Comparison of ENCODE assay signal across 1 cellular context in the genomic region with DNA sequence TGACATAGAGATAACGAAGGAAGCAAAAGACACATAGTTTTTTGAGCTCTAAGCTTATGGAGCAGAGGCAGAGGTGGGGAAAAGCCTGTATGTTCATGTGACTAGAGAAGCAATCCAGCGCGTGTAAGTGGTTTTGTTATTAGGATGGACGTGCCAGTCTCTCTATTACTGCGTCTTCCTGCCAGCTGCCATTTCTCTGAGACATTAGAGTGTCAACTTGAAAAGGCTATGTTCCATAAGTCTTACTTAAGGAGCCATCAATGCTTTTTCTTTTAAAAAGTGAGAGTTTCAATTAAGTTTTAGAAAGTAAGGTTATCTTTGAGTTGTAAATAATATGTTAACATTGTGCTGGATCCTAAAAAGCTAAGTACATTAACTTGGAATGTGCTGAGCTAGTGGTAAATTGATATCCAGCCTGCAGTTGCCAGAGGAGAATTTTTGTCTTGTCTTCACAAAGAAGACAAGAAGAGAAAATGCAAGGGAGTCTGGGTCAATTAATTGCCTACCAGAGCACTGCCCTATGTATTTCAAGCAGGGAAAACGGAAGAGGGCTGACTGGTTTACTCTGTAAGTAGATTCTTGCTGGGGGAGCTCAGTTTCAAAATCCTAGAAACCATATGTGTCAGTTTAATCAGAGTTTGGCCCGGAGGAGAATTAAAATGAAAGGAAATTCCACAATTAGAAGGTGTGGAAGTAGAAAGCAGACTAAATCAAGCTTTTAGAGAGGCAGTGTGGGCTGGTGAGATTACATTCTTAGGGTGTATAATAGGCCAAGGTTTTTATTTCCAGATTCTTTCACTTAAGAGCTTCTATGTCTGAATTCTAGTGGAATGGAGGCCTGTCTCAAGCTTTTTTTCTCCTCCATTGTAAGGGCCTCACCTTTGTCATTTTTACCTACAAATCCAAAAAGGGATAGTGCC.
TF ChIP-seq lines count a peak whose summit lies in the region.

No MANE protein-coding gene starts in this region.

TF ChIP-seq in SK-N-SH, 30 proteins besides CTCF, POLR2A, EP300 and RAD21 (continued from another document):
- TF ChIP-seq, protein P1, sequence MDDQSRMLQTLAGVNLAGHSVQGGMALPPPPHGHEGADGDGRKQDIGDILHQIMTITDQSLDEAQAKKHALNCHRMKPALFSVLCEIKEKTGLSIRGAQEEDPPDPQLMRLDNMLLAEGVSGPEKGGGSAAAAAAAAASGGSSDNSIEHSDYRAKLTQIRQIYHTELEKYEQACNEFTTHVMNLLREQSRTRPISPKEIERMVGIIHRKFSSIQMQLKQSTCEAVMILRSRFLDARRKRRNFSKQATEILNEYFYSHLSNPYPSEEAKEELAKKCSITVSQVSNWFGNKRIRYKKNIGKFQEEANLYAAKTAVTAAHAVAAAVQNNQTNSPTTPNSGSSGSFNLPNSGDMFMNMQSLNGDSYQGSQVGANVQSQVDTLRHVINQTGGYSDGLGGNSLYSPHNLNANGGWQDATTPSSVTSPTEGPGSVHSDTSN (IDR thresholded peaks at IDR 0.05) = no peak
- TF ChIP-seq, protein P2, sequence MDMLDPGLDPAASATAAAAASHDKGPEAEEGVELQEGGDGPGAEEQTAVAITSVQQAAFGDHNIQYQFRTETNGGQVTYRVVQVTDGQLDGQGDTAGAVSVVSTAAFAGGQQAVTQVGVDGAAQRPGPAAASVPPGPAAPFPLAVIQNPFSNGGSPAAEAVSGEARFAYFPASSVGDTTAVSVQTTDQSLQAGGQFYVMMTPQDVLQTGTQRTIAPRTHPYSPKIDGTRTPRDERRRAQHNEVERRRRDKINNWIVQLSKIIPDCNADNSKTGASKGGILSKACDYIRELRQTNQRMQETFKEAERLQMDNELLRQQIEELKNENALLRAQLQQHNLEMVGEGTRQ (IDR thresholded peaks at IDR 0.05; ENCODE audit: borderline replicate concordance, low read depth, low read length) = no peak
- TF ChIP-seq MEF2A (IDR thresholded peaks at IDR 0.05; ENCODE audit: borderline replicate concordance, low read depth) (no peak), YY1 (IDR thresholded peaks at IDR 0.05; ENCODE audit: low read depth) (no peak), FOXM1 (IDR thresholded peaks at IDR 0.05; ENCODE audit: low read depth) (no peak)
TF ChIP-seq in SK-N-SH: peak in this region for 0.
